ENCODE assay signal across 8 cellular contexts in genomic region chr10:89700914-89701237, GRCh38. TPM values are rescaled to one million over a fixed set of nuclear protein-coding genes. Genes with fewer than 3 reads are reported as not detected.
DNase-seq lines count a peak whose midpoint lies in the region; ATAC-seq and TF ChIP-seq lines count a peak whose summit lies in the region.

No MANE protein-coding gene starts in this region.

- H3K27ac ChIP-seq in ectodermal cell (ENCODE audit: insufficient read depth, low read depth, low read length, poor library complexity, severe bottlenecking): peak overlapping the region; percentile 87

- H3K4me1 ChIP-seq in BE2C: no peaks in the 10 kb centered on the region
- peaks cover 4% of the 10 kb centered on the region for H3K4me1 ChIP-seq in ectodermal cell (ENCODE audit: control insufficient read depth, insufficient read depth, low read length)

- 0% methylated on average over 7 of the region's 7 CpGs for WGBS in ectodermal cell, 2 experiments

- ATAC-seq in HG03045 (IDR thresholded peaks at IDR 0.05; ENCODE audit: unreplicated experiment): no peak

- no peaks in the 10 kb centered on the region for H3K27me3 Mint-ChIP-seq in nephron (ENCODE audit: low read depth)

- no peak for TF ChIP-seq POLR2A in NB4 (IDR thresholded peaks at IDR 0.05; ENCODE audit: extremely low read depth, insufficient read length)

- TF ChIP-seq CTCF in BE2C (IDR thresholded peaks at IDR 0.05; ENCODE audit: low read depth, low read length) (no peak), NB4 (IDR thresholded peaks at IDR 0.05; ENCODE audit: low read depth, low read length) (no peak), nephron (IDR thresholded peaks at IDR 0.05; ENCODE audit: unreplicated experiment in 3 of 3) (no peak)

- H3K9me3 ChIP-seq in BE2C (no peaks in the 10 kb centered on the region), ectodermal cell (ENCODE audit: control insufficient read depth, low read length) (no peaks in the 10 kb centered on the region)

- no peaks in the 10 kb centered on the region for H3K9me3 Mint-ChIP-seq in nephron

- H3K4me3 ChIP-seq in BE2C (ENCODE audit: low read depth, low read length) (peak overlapping the region; percentile 95), NB4 (ENCODE audit: low read depth, low read length) (peak overlapping the region; percentile 78), ectodermal cell (ENCODE audit: insufficient read depth, low read depth, low read length) (peak overlapping the region; percentile 99)

- H3K4me1 Mint-ChIP-seq in nephron: peaks cover 41% of the 10 kb centered on the region

- no peaks in the 10 kb centered on the region for H3K27me3 ChIP-seq in BE2C
- no peaks in the 10 kb centered on the region for H3K27me3 ChIP-seq in ectodermal cell (ENCODE audit: control insufficient read depth, insufficient read depth, low read length, poor library complexity, severe bottlenecking)

- no peaks in the 10 kb centered on the region for H3K36me3 Mint-ChIP-seq in nephron (ENCODE audit: low read depth)

- no peak for DNase-seq in BE2C
- DNase-seq in NB4 (ENCODE audit: low read depth): no peak
- no peak for DNase-seq in SIG-M5 (lab: John Stamatoyannopoulos, UW)
- no peak for DNase-seq in HT-29 (ENCODE audit: low spot score)
- DNase-seq in glomerular visceral epithelial cell (ENCODE audit: extremely low spot score): no peak

- H3K4me3 Mint-ChIP-seq in nephron: peak overlapping the region; percentile 93 to 97 (median 97)

- peak overlapping the region; percentile 97 to 98 (median 98) for H3K27ac Mint-ChIP-seq in nephron

- H3K36me3 ChIP-seq in BE2C (no peaks in the 10 kb centered on the region; the same call in 1 of the 2 replicates), ectodermal cell (ENCODE audit: control insufficient read depth, insufficient read depth, low read length) (no peaks in the 10 kb centered on the region)

RNA-seq across cellular contexts. Expression of gene KIF20B, which starts 0.5 kb away (rescaled TPM):
- 3.5 TPM for polyA plus RNA-seq in BE2C (2012; ENCODE audit: insufficient read depth, insufficient read length, low read depth)
- 26.6 TPM for polyA plus RNA-seq in ectodermal cell (2013, experiment 1 of 4)
- polyA plus RNA-seq in ectodermal cell (2013, experiment 2 of 4): 29.2 TPM
- polyA plus RNA-seq in ectodermal cell (2013, experiment 3 of 4): 27.1 TPM
- 28.2 TPM for polyA plus RNA-seq in ectodermal cell (2013, experiment 4 of 4)
- 8.8 and 9.8 TPM in 2 replicates for total RNA-seq in HT-29 (2014; rRNA removed; shearing (Covaris generic))

RNA-seq across cellular contexts. Expression of gene PANK1, which starts 55.8 kb away (rescaled TPM):
- polyA plus RNA-seq in BE2C (2012; ENCODE audit: insufficient read depth, insufficient read length, low read depth): 9.7 TPM
- 39.6 TPM for polyA plus RNA-seq in ectodermal cell (2013, experiment 1 of 4)
- polyA plus RNA-seq in ectodermal cell (2013, experiment 2 of 4): 36.7 TPM
- polyA plus RNA-seq in ectodermal cell (2013, experiment 3 of 4): 28.7 TPM
- polyA plus RNA-seq in ectodermal cell (2013, experiment 4 of 4): 29.4 TPM
- 9.1 and 13.4 TPM in 2 replicates for total RNA-seq in HT-29 (2014; rRNA removed; shearing (Covaris generic))
